Comparison of ENCODE assay signal across 8 cellular contexts in genomic region chr14:101948666-101949205, GRCh38.
A peak's percentile ranks its signal among the peaks of the same experiment; 100 is the strongest.
DNase-seq lines count a peak whose midpoint lies in the region; ATAC-seq and TF ChIP-seq lines count a peak whose summit lies in the region.

No MANE protein-coding gene starts in this region.

- peak overlapping the region; percentile 97 to 99 for H3K27ac Mint-ChIP-seq in effector memory CD8-positive, alpha-beta T cell
- peak overlapping the region; percentile 87 to 100 (median 98) for H3K27ac Mint-ChIP-seq in nephron

- CTCF ChIA-PET in GM10248 (lab: Yijun Ruan, JAX), result interaction anchor here (1.0 to 1.9 kb wide), 6 partner anchors 12 to 368 kb away, joined by 3 to 14 read pairs (median 4); no protein-coding TSS in a partner anchor

- peaks cover 13 to 24% of the 10 kb centered on the region in 2 donors for H3K4me1 Mint-ChIP-seq in effector memory CD8-positive, alpha-beta T cell (ENCODE audit: low read depth in 2 of 2)
- H3K4me1 Mint-ChIP-seq in nephron, result peaks cover 12% of the 10 kb centered on the region

- TF ChIP-seq POLR2A in NB4 (IDR thresholded peaks at IDR 0.05; ENCODE audit: extremely low read depth, insufficient read length), result no peak

- POLR2A ChIA-PET in GM10248 (lab: Yijun Ruan, JAX), result interaction anchor here (0.5 to 1.1 kb wide), 3 partner anchors 15 to 402 kb away, joined by 3 to 12 read pairs (median 4); no protein-coding TSS in a partner anchor

- no peak for TF ChIP-seq CTCF in NB4 (IDR thresholded peaks at IDR 0.05; ENCODE audit: low read depth, low read length)
- TF ChIP-seq CTCF in nephron (IDR thresholded peaks at IDR 0.05; ENCODE audit: unreplicated experiment in 3 of 3), result no peak
- no peak for TF ChIP-seq CTCF in GM10248 (IDR thresholded peaks at IDR 0.05; ENCODE audit: control extremely low read depth, extremely low read depth, low read depth, missing control alignments)

- no peaks in the 10 kb centered on the region for H3K9me3 Mint-ChIP-seq in effector memory CD8-positive, alpha-beta T cell
- no peaks in the 10 kb centered on the region for H3K9me3 Mint-ChIP-seq in nephron

- H3K4me3 Mint-ChIP-seq in effector memory CD8-positive, alpha-beta T cell, result peak overlapping the region; percentile 84 to 94
- peak overlapping the region; percentile 94 to 95 (median 95) for H3K4me3 Mint-ChIP-seq in nephron

- peaks cover 25 to 33% of the 10 kb centered on the region in 2 donors for H3K27me3 Mint-ChIP-seq in effector memory CD8-positive, alpha-beta T cell
- H3K27me3 Mint-ChIP-seq in nephron (ENCODE audit: low read depth), result peaks cover 24% of the 10 kb centered on the region

- no peak for ATAC-seq in effector memory CD8-positive, alpha-beta T cell (replicated peaks)
- no peak for ATAC-seq in HG03565 (IDR thresholded peaks at IDR 0.05; ENCODE audit: unreplicated experiment)

- peak overlapping the region; percentile 86 for H3K4me3 ChIP-seq in NB4 (ENCODE audit: low read depth, low read length)

- DNase-seq in GM03348 (ENCODE audit: low spot score) (peak; percentile 14), NB4 (ENCODE audit: low read depth) (peak; percentile 27), medulla oblongata (ENCODE audit: extremely low spot score) (no peak), GM10248 (ENCODE audit: extremely low spot score) (no peak), KG1 (lab: John Stamatoyannopoulos, UW) (no peak)
- DNase-seq in effector memory CD8-positive, alpha-beta T cell, result no peak

- peaks cover 24% of the 10 kb centered on the region for H3K36me3 Mint-ChIP-seq in effector memory CD8-positive, alpha-beta T cell (ENCODE audit: insufficient read depth)
- H3K36me3 Mint-ChIP-seq in nephron (ENCODE audit: low read depth), result no peaks in the 10 kb centered on the region

Comparison
In these comparisons a context has a peak if more than half of its experiments do, and no peak if none do; other contexts are left out.
1. DNase-seq: peak in GM03348 (single experiment) and NB4 (single experiment); none in effector memory CD8-positive, alpha-beta T cell (0 of 3), medulla oblongata (single experiment), GM10248 (single experiment) and KG1 (single experiment).